ENCODE assay signal across 12 cellular contexts in the genomic region with DNA sequence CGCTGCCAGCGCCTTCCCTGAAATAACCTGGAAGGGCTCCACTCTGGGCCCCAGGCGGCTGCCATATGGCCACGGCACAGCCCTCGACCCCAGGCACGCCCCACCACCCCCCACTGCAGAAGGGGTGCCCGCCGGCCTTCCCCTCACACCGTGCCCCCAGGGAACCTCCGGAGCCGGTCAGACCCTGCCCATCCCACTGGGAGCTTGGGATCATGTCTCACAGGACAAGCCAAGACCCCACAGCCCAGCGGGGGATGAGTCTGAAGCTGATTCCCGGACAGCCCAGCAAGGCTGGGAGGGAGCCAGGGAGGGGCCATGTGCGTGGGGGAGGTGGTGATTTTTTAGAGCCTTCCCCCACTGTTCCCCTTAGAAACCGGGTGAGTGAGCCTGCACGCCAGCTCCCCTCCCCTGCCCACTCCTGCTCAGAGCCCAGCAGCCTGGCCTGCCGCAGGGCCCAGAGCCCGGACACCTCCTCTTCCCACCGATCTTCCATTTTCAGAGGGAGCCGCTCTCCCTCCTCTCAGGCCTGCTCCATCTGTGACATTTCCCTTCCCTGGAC. TPM values are rescaled to one million over a fixed set of nuclear protein-coding genes. Genes with fewer than 3 reads are reported as not detected.
DNase-seq lines count a peak whose midpoint lies in the region; ATAC-seq and TF ChIP-seq lines count a peak whose summit lies in the region.
"Had no signal": no experiment of that assay in that cellular context is flagged by ENCODE, and none has a peak within 500 bp of the region (broad histone marks: within the 10 kb centered on the region; RNA-seq: fewer than 3 reads in every experiment).

No MANE protein-coding gene starts in this region.

- H3K27me3 Mint-ChIP-seq in activated naive CD8-positive, alpha-beta T cell treated with anti-CD3 and anti-CD28 coated beads, Interleukin-2, amount 10 ng/mL, durations not matched to agents 7 days and 5 days, result peaks cover 57% of the 10 kb centered on the region
- peaks cover 69% of the 10 kb centered on the region for H3K27me3 Mint-ChIP-seq in activated naive CD8-positive, alpha-beta T cell treated with anti-CD3 and anti-CD28 coated beads for 36 hours

- H3K4me1 ChIP-seq in colonic mucosa (no peaks in the 10 kb centered on the region), upper lobe of left lung (peaks cover 6 to 25% (median 17%) of the 10 kb centered on the region in 4 donors)

- peaks cover 21% of the 10 kb centered on the region for H3K27me3 ChIP-seq in colonic mucosa
- H3K27me3 ChIP-seq in neural cell (ENCODE audit: insufficient read depth, low read depth, low read length), result peaks cover 15% of the 10 kb centered on the region
- peaks cover 0 to 25% (median 11%) of the 10 kb centered on the region in 4 donors for H3K27me3 ChIP-seq in upper lobe of left lung

- H3K9me2 ChIP-seq in neural cell (ENCODE audit: insufficient read depth, low read length), result no peaks in the 10 kb centered on the region

- peak overlapping the region; percentile 50 for H3K4me3 Mint-ChIP-seq in activated naive CD8-positive, alpha-beta T cell treated with anti-CD3 and anti-CD28 coated beads, Interleukin-2, amount 10 ng/mL, durations not matched to agents 7 days and 5 days
- H3K4me3 Mint-ChIP-seq in activated naive CD8-positive, alpha-beta T cell treated with anti-CD3 and anti-CD28 coated beads for 36 hours, result no peak overlapping the region

- H4K20me1 ChIP-seq in neural cell (ENCODE audit: insufficient read depth), result no peaks in the 10 kb centered on the region

- H3K27ac Mint-ChIP-seq in activated naive CD8-positive, alpha-beta T cell treated with anti-CD3 and anti-CD28 coated beads, Interleukin-2, amount 10 ng/mL, durations not matched to agents 7 days and 5 days, result no peak overlapping the region
- no peak overlapping the region for H3K27ac Mint-ChIP-seq in activated naive CD8-positive, alpha-beta T cell treated with anti-CD3 and anti-CD28 coated beads for 36 hours

- TF ChIP-seq EP300 in neural cell (conservative IDR thresholded peaks at IDR 0.05; ENCODE audit: poor library complexity, severe bottlenecking) (no peak), upper lobe of left lung (IDR thresholded peaks at IDR 0.05) (no peak)

- H2AFZ ChIP-seq in neural cell (ENCODE audit: low read depth, low read length), result peak overlapping the region; percentile 13

- TF ChIP-seq CTCF in colonic mucosa (IDR thresholded peaks at IDR 0.05) (no peak), neural cell (IDR thresholded peaks at IDR 0.05; ENCODE audit: poor library complexity, severe bottlenecking) (no peak), upper lobe of left lung (IDR thresholded peaks at IDR 0.05) (no peak)

- H3K9ac ChIP-seq in colonic mucosa (ENCODE audit: low read depth in 2 of 2, low read length in 2 of 2), result no peak overlapping the region
- peak overlapping the region; percentile 90 for H3K9ac ChIP-seq in neural cell (ENCODE audit: low read length)

- no peak for DNase-seq in activated naive CD8-positive, alpha-beta T cell treated with anti-CD3 and anti-CD28 coated beads, Interleukin-2, amount 10 ng/mL, durations not matched to agents 7 days and 5 days
- no peak for DNase-seq in activated naive CD8-positive, alpha-beta T cell treated with anti-CD3 and anti-CD28 coated beads for 36 hours
- DNase-seq in colonic mucosa, result no peak
- DNase-seq in upper lobe of left lung, result no peak
- no peak for DNase-seq in stimulated activated CD8-positive, alpha-beta memory T cell treated with anti-CD3 and anti-CD28 coated beads, Interleukin-4, amount 100 ng/mL, for 48 hours
- no peak for DNase-seq in ACHN
- no peak for DNase-seq in midbrain (lab: John Stamatoyannopoulos, UW)
- DNase-seq: activated gamma-delta T cell treated with Interleukin-2 at 50 U/mL for 16 hours; NCI-H510A; stimulated activated CD4-positive, alpha-beta T cell treated with anti-CD3 and anti-CD28 coated beads, Interleukin-4, amount 100 ng/mL, for 1 hour had no signal

- no peaks in the 10 kb centered on the region for H3K36me3 ChIP-seq in colonic mucosa
- no peaks in the 10 kb centered on the region for H3K36me3 ChIP-seq in neural cell (ENCODE audit: insufficient read depth, low read length)
- no peaks in the 10 kb centered on the region for H3K36me3 ChIP-seq in upper lobe of left lung

- peaks cover 14% of the 10 kb centered on the region for H3K79me2 ChIP-seq in neural cell (replicated peaks; ENCODE audit: insufficient read depth, low read length)

- WGBS in upper lobe of left lung, 2 donors, result 0 to 4% methylated on average over 5 to 7 of the region's 20 CpGs

- TF ChIP-seq RAD21 in neural cell (conservative IDR thresholded peaks at IDR 0.05), result no peak

- POLR2A ChIA-PET in activated naive CD8-positive, alpha-beta T cell treated with anti-CD3 and anti-CD28 coated beads, Interleukin-2, amount 10 ng/mL, durations not matched to agents 7 days and 5 days (lab: Charles Lee), result no interaction called here

- ATAC-seq in activated naive CD8-positive, alpha-beta T cell treated with anti-CD3 and anti-CD28 coated beads, Interleukin-2, amount 10 ng/mL, durations not matched to agents 7 days and 5 days (ENCODE audit: low read depth), result no peak
- peak; percentile 19 to 35 for ATAC-seq in upper lobe of left lung (ENCODE audit: low FRiP score in 2 of 2)

- H3K9me3 ChIP-seq in colonic mucosa, result no peaks in the 10 kb centered on the region
- no peaks in the 10 kb centered on the region for H3K9me3 ChIP-seq in neural cell (ENCODE audit: low read length)
- peaks cover 0 to 5% (median 5%) of the 10 kb centered on the region in 4 donors for H3K9me3 ChIP-seq in upper lobe of left lung

- TF ChIP-seq POLR2A in upper lobe of left lung (IDR thresholded peaks at IDR 0.05), result no peak

- H3K9me3 Mint-ChIP-seq in activated naive CD8-positive, alpha-beta T cell treated with anti-CD3 and anti-CD28 coated beads, Interleukin-2, amount 10 ng/mL, durations not matched to agents 7 days and 5 days, result no peaks in the 10 kb centered on the region
- no peaks in the 10 kb centered on the region for H3K9me3 Mint-ChIP-seq in activated naive CD8-positive, alpha-beta T cell treated with anti-CD3 and anti-CD28 coated beads for 36 hours

- in situ Hi-C loops in ACHN (cut with HindIII; ENCODE audit: low pct_ligation_motif_present, low pct_unique_long_range_greater_than_20kb, low sequenced_read_pairs), result no loop called here

- no peaks in the 10 kb centered on the region for H3K4me1 Mint-ChIP-seq in activated naive CD8-positive, alpha-beta T cell treated with anti-CD3 and anti-CD28 coated beads, Interleukin-2, amount 10 ng/mL, durations not matched to agents 7 days and 5 days
- H3K4me1 Mint-ChIP-seq in activated naive CD8-positive, alpha-beta T cell treated with anti-CD3 and anti-CD28 coated beads for 36 hours, result peaks cover 10% of the 10 kb centered on the region

- H3K27ac ChIP-seq in colonic mucosa (no peak overlapping the region), neural cell (ENCODE audit: low read length) (peak overlapping the region; percentile 89), upper lobe of left lung (no peak overlapping the region)

- H3K4me2 ChIP-seq in neural cell (ENCODE audit: low read length), result peak overlapping the region; percentile 60

- no peaks in the 10 kb centered on the region for H3K36me3 Mint-ChIP-seq in activated naive CD8-positive, alpha-beta T cell treated with anti-CD3 and anti-CD28 coated beads, Interleukin-2, amount 10 ng/mL, durations not matched to agents 7 days and 5 days
- H3K36me3 Mint-ChIP-seq in activated naive CD8-positive, alpha-beta T cell treated with anti-CD3 and anti-CD28 coated beads for 36 hours, result no peaks in the 10 kb centered on the region

- intact Hi-C loops in colonic mucosa (cut with DNase I), result no loop called here

- H3F3A ChIP-seq in neural cell (ENCODE audit: insufficient read depth, low read length, poor library complexity, severe bottlenecking), result no peaks in the 10 kb centered on the region

- H3K4me3 ChIP-seq in colonic mucosa (peak overlapping the region; percentile 19), neural cell (ENCODE audit: low read length) (peak overlapping the region; percentile 93), upper lobe of left lung (peak overlapping the region in 3 of 4 donors; percentile 17 to 30 (median 29))

TF ChIP-seq in neural cell, 6 proteins besides CTCF, POLR2A, EP300 and RAD21 (continues in another document):
- TF ChIP-seq TAF1 (IDR thresholded peaks at IDR 0.05; ENCODE audit: low read depth) (peak; percentile 24), SMC3 (conservative IDR thresholded peaks at IDR 0.05; ENCODE audit: poor library complexity) (no peak), POLR2AphosphoS5 (IDR thresholded peaks at IDR 0.05) (no peak), MXI1 (conservative IDR thresholded peaks at IDR 0.05; ENCODE audit: poor library complexity, severe bottlenecking) (no peak)
- TF ChIP-seq, protein P1, sequence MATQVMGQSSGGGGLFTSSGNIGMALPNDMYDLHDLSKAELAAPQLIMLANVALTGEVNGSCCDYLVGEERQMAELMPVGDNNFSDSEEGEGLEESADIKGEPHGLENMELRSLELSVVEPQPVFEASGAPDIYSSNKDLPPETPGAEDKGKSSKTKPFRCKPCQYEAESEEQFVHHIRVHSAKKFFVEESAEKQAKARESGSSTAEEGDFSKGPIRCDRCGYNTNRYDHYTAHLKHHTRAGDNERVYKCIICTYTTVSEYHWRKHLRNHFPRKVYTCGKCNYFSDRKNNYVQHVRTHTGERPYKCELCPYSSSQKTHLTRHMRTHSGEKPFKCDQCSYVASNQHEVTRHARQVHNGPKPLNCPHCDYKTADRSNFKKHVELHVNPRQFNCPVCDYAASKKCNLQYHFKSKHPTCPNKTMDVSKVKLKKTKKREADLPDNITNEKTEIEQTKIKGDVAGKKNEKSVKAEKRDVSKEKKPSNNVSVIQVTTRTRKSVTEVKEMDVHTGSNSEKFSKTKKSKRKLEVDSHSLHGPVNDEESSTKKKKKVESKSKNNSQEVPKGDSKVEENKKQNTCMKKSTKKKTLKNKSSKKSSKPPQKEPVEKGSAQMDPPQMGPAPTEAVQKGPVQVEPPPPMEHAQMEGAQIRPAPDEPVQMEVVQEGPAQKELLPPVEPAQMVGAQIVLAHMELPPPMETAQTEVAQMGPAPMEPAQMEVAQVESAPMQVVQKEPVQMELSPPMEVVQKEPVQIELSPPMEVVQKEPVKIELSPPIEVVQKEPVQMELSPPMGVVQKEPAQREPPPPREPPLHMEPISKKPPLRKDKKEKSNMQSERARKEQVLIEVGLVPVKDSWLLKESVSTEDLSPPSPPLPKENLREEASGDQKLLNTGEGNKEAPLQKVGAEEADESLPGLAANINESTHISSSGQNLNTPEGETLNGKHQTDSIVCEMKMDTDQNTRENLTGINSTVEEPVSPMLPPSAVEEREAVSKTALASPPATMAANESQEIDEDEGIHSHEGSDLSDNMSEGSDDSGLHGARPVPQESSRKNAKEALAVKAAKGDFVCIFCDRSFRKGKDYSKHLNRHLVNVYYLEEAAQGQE (IDR thresholded peaks at IDR 0.05; ENCODE audit: borderline replicate concordance), result no peak

RNA-seq across cellular contexts. Expression of a gene that starts 1.4 kb away (rescaled TPM):
- not detected for total RNA-seq in activated naive CD8-positive, alpha-beta T cell treated with anti-CD3 and anti-CD28 coated beads, Interleukin-2, amount 10 ng/mL, durations not matched to agents 7 days and 5 days
- not detected for total RNA-seq in activated naive CD8-positive, alpha-beta T cell treated with anti-CD3 and anti-CD28 coated beads for 36 hours
- total RNA-seq in colonic mucosa (1 to 10 TPM; 4.8 to 5.6 TPM), upper lobe of left lung (1 to 10 TPM in 2 of 6 donors, under 1 TPM in 3, not detected in 1; 0.23 to 3.9 (median 0.44) TPM)
- polyA plus RNA-seq in neural cell, result 14.6 and 18.9 TPM in 2 replicates
- polyA minus RNA-seq in neural cell, result 33.6 and 34.1 TPM in 2 replicates
- total RNA-seq: lung microvascular endothelial cell had no signal

Comparison
In these comparisons a context has a peak if more than half of its experiments do, and no peak if none do; other contexts are left out.
1. H3K4me3 ChIP-seq: peak in every context shown above with its lines; median percentile 93 in neural cell; 29 in upper lobe of left lung; 19 in colonic mucosa.